1 cellular context compared by ENCODE assay signal in genomic region chr10:132520147-132520811, GRCh38.
TF ChIP-seq lines count a peak whose summit lies in the region.

No MANE protein-coding gene starts in this region.

TF ChIP-seq in IMR-90, 13 proteins besides CTCF, POLR2A, EP300 and RAD21 (continued from another document):
- TF ChIP-seq ELK1 (IDR thresholded peaks at IDR 0.05; ENCODE audit: borderline replicate concordance, low read depth, low read length) = no peak
